In genomic region chr13:64884976-64885375, GRCh38 we compare ENCODE assay signal across 1 cellular context.
TF ChIP-seq lines count a peak whose summit lies in the region.

No MANE protein-coding gene starts in this region.

TF ChIP-seq in SK-N-SH, 30 proteins besides CTCF, POLR2A, EP300 and RAD21 (continued from another document):
- TF ChIP-seq MAX (IDR thresholded peaks at IDR 0.05; ENCODE audit: low read depth) (no peak), MXI1 (IDR thresholded peaks at IDR 0.05; ENCODE audit: low read depth, low read length) (no peak), FOXM1 (IDR thresholded peaks at IDR 0.05; ENCODE audit: low read depth) (no peak), ELF1 (IDR thresholded peaks at IDR 0.05) (no peak), YY1 (IDR thresholded peaks at IDR 0.05; ENCODE audit: low read depth) (no peak), JUND (IDR thresholded peaks at IDR 0.05) (no peak), USF2 (IDR thresholded peaks at IDR 0.05; ENCODE audit: borderline replicate concordance, low read depth, low read length) (no peak), EZH2phosphoT487 (IDR thresholded peaks at IDR 0.05; ENCODE audit: borderline replicate concordance, low read depth) (no peak), RCOR1 (IDR thresholded peaks at IDR 0.05; ENCODE audit: low read length) (no peak), POLR2AphosphoS5 (IDR thresholded peaks at IDR 0.05; ENCODE audit: low read depth, low read length) (no peak), RFX5 (IDR thresholded peaks at IDR 0.05; ENCODE audit: low read length) (no peak)
TF ChIP-seq in SK-N-SH: peak in this region for 0.
